ENCODE assay signal across 8 cellular contexts in the genomic region with DNA sequence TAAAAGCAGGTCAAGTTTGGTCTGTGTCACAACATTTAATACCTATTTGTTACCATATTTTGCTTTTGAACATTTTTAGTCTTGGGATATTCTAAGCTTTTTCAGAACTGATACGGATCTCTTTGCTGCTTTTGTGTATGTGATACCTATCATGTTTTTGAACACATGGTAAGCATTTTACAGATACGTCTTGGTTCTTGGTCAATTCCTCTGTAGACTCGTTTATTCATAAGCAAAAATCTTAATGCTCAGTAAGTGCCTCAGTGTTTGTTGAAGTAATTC. TPM values are rescaled to one million over a fixed set of nuclear protein-coding genes. Genes with fewer than 3 reads are reported as not detected.
A peak's percentile ranks its signal among the peaks of the same experiment; 100 is the strongest.
DNase-seq lines count a peak whose midpoint lies in the region; ATAC-seq and TF ChIP-seq lines count a peak whose summit lies in the region.

No MANE protein-coding gene starts in this region.

- peak overlapping the region; percentile 96 for H3K4me3 Mint-ChIP-seq in CD8-positive, alpha-beta T cell
- H3K4me3 Mint-ChIP-seq in nephron progenitor cell, result peak overlapping the region; percentile 96

- no peaks in the 10 kb centered on the region for H3K9me3 ChIP-seq in CD8-positive, alpha-beta T cell (ENCODE audit: low read length)
- H3K9me3 ChIP-seq in MM.1S (replicated peaks; ENCODE audit: insufficient read depth, low read length) (no peaks in the 10 kb centered on the region), colonic mucosa (no peaks in the 10 kb centered on the region)

- no peaks in the 10 kb centered on the region for H3F3A ChIP-seq in MM.1S (ENCODE audit: insufficient read depth, low read length)

- H3K27ac ChIP-seq in CD8-positive, alpha-beta T cell (ENCODE audit: low read depth, low read length), result peak overlapping the region; percentile 94
- peak overlapping the region; percentile 88 for H3K27ac ChIP-seq in MM.1S (ENCODE audit: low read length)
- H3K27ac ChIP-seq in colonic mucosa, result peak overlapping the region; percentile 90

- peaks cover 18% of the 10 kb centered on the region for H3K4me1 ChIP-seq in CD8-positive, alpha-beta T cell (ENCODE audit: insufficient read depth, low read length)
- H3K4me1 ChIP-seq in MM.1S (ENCODE audit: low read length) (0 out of 2 replicates have a peak, but pooled peaks cover 3% of the 10 kb centered on the region), colonic mucosa (no peaks in the 10 kb centered on the region)

- H3K9ac ChIP-seq in MM.1S (ENCODE audit: low read length), result peak overlapping the region; percentile 88
- peak overlapping the region; percentile 81 to 84 for H3K9ac ChIP-seq in colonic mucosa (ENCODE audit: low read depth in 2 of 2, low read length in 2 of 2)

- POLR2A ChIA-PET in CD8-positive, alpha-beta T cell (lab: Charles Lee), result interaction anchor here (0.6 to 3.0 kb wide), 10 partner anchors 8 to 256 kb away, joined by 3 to 22 read pairs (median 4); partner anchors contain the start of genes INO80C, MAPRE2, ZNF24 and ZSCAN30

- H3K4me2 ChIP-seq in MM.1S (ENCODE audit: low read depth, low read length), result peak overlapping the region; percentile 55

- no peak for ATAC-seq in CD8-positive, alpha-beta T cell
- ATAC-seq in HG03045 (IDR thresholded peaks at IDR 0.05; ENCODE audit: unreplicated experiment) (no peak), GM21381 (IDR thresholded peaks at IDR 0.05; ENCODE audit: unreplicated experiment) (no peak)

- CTCF ChIA-PET in CD8-positive, alpha-beta T cell (lab: Charles Lee), result interaction anchor here (1.2 kb wide), 1 partner anchor 104 kb away, joined by 5 read pairs; no protein-coding TSS in a partner anchor

- peaks cover 52% of the 10 kb centered on the region for H3K36me3 Mint-ChIP-seq in CD8-positive, alpha-beta T cell
- peaks cover 44% of the 10 kb centered on the region for H3K36me3 Mint-ChIP-seq in nephron progenitor cell (ENCODE audit: low read depth)

- H3K27me3 ChIP-seq in CD8-positive, alpha-beta T cell (ENCODE audit: insufficient read depth, low read length), result no peaks in the 10 kb centered on the region
- no peaks in the 10 kb centered on the region for H3K27me3 ChIP-seq in MM.1S (replicated peaks; ENCODE audit: insufficient read depth, low read length)
- H3K27me3 ChIP-seq in colonic mucosa, result no peaks in the 10 kb centered on the region

- peaks cover 2% of the 10 kb centered on the region for H3K9me3 Mint-ChIP-seq in CD8-positive, alpha-beta T cell
- peaks cover 43% of the 10 kb centered on the region for H3K9me3 Mint-ChIP-seq in nephron progenitor cell

- H3K27me3 Mint-ChIP-seq in CD8-positive, alpha-beta T cell (ENCODE audit: low read depth), result no peaks in the 10 kb centered on the region
- no peaks in the 10 kb centered on the region for H3K27me3 Mint-ChIP-seq in nephron progenitor cell (ENCODE audit: low read depth, poor library complexity)

- H3K36me3 ChIP-seq in CD8-positive, alpha-beta T cell (ENCODE audit: insufficient read depth, low read length), result peaks cover 33% of the 10 kb centered on the region
- H3K36me3 ChIP-seq in MM.1S (replicated peaks; ENCODE audit: insufficient read depth, low read length), result 0 out of 2 replicates have a peak, but pooled peaks cover 3% of the 10 kb centered on the region
- peaks cover 7% of the 10 kb centered on the region for H3K36me3 ChIP-seq in colonic mucosa

- intact Hi-C loops in CD8-positive, alpha-beta T cell (cut with DNase I, micrococcal nuclease), result loop anchor here (1.0 to 10.0 kb wide), 14 partner anchors 103 to 1587 kb away; partner anchors contain the start of genes GALNT1 (in 2 of the 2), RPRD1A (in 2 of the 2), ELP2 (in 1 of the 2) and INO80C (in 1 of the 2)
- intact Hi-C loops in colonic mucosa (cut with DNase I), result loop anchor here (5.0 kb wide), 1 partner anchor 101 kb away; the partner anchor contains the start of gene ZNF24

- H4K20me1 ChIP-seq in MM.1S (ENCODE audit: insufficient read depth, low read length), result no peaks in the 10 kb centered on the region

- peaks cover 7% of the 10 kb centered on the region; the same call in 1 of the 2 replicates for H3K79me2 ChIP-seq in MM.1S (ENCODE audit: low read length)

- peak overlapping the region; percentile 96 for H2AFZ ChIP-seq in MM.1S (ENCODE audit: low read length)

- no peaks in the 10 kb centered on the region for H3K9me2 ChIP-seq in MM.1S (replicated peaks; ENCODE audit: insufficient read depth, low read length)

- no peak for TF ChIP-seq CTCF in CD8-positive, alpha-beta T cell (IDR thresholded peaks at IDR 0.05)
- TF ChIP-seq CTCF in MM.1S (IDR thresholded peaks at IDR 0.05; ENCODE audit: low read length), result no peak
- no peak for TF ChIP-seq CTCF in colonic mucosa (IDR thresholded peaks at IDR 0.05)
- TF ChIP-seq CTCF in nephron progenitor cell (IDR thresholded peaks at IDR 0.05), result no peak

- H3K4me1 Mint-ChIP-seq in CD8-positive, alpha-beta T cell (ENCODE audit: low read depth), result peaks cover 39% of the 10 kb centered on the region
- H3K4me1 Mint-ChIP-seq in nephron progenitor cell, result peaks cover 15% of the 10 kb centered on the region

- peak overlapping the region; percentile 97 for H3K27ac Mint-ChIP-seq in CD8-positive, alpha-beta T cell
- H3K27ac Mint-ChIP-seq in nephron progenitor cell, result peak overlapping the region; percentile 100

- peak overlapping the region; percentile 87 for H3K4me3 ChIP-seq in CD8-positive, alpha-beta T cell (ENCODE audit: low read depth, low read length)
- H3K4me3 ChIP-seq in MM.1S (ENCODE audit: low read length), result peak overlapping the region; percentile 77
- H3K4me3 ChIP-seq in colonic mucosa, result peak overlapping the region; percentile 63

- DNase-seq in CD8-positive, alpha-beta T cell, result no peak
- DNase-seq in MM.1S, result peak; percentile 21
- DNase-seq in colonic mucosa, result no peak
- no peak for DNase-seq in nephron progenitor cell
- DNase-seq in stimulated activated CD4-positive, alpha-beta T cell treated with anti-CD3 and anti-CD28 coated beads, Interleukin-12 subunit alpha, Interleukin-12 subunit beta, amount 100 ng/mL, for 4 hours, result no peak
- no peak for DNase-seq in NCI-H345 treated with DMSO at 0.1 percent for 48 hours (lab: John Stamatoyannopoulos, UW; ENCODE audit: unreplicated experiment)

RNA-seq across cellular contexts. Expression of gene ZNF397, which starts 0.6 kb away (rescaled TPM):
- total RNA-seq in CD8-positive, alpha-beta T cell, result 1 to 10 TPM; 6.7 to 6.8 TPM
- 10 to 100 TPM; 22.7 to 25.2 TPM for total RNA-seq in colonic mucosa

RNA-seq across cellular contexts. Expression of gene ZSCAN30, which starts 48.6 kb away (rescaled TPM):
- 1 to 10 TPM; 6.2 to 6.3 TPM for total RNA-seq in CD8-positive, alpha-beta T cell
- 1 to 10 TPM; 7.8 to 9.4 TPM for total RNA-seq in colonic mucosa
